8 cellular contexts compared by ENCODE assay signal in the genomic region with DNA sequence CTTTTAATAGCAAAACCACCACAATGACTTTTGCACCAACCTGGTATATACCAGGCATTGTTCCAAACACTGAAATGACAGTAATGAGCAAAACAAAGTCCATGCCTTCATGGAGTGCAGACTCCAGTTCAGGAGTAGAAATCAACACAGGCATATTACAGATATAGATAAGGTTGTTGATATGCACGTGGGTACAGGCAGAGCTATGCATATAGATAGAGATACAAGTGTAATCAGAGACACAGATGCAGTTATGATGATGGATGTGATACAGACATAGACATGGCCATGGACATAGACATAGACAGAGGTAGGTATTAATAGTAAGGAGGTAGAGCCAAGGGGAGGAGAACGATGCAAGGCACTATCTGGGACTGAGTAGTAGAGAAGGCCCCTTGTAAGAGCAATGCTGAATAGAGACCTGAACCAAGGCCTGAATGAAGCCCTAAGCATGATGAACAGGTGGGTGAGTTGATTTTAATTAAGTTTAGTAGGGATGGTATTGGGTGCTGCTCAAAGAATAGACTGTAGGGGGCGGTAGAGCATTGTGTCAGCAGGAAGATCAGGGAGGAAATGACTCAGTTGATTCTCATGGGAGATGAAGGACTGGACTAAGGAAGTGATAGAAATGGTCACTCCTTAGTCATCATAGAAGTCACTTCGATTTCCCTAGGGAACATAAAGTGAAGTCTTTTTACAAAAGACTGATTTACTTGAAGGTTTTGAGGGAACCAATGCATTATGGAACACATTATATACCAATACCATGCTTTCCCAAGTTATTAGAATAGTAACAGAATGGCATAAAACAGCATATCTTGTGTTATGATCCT. TPM values are rescaled to one million over a fixed set of nuclear protein-coding genes. Genes with fewer than 3 reads are reported as not detected.
DNase-seq lines count a peak whose midpoint lies in the region; ATAC-seq, FAIRE-seq and TF ChIP-seq lines count a peak whose summit lies in the region.

No MANE protein-coding gene starts in this region.

- H3K36me3 ChIP-seq in keratinocyte (ENCODE audit: control insufficient read depth in 2 of 2, extremely low read depth in 1 of 2, insufficient read depth in 2 of 2, low read length in 2 of 2) = no peaks in the 10 kb centered on the region

- H3K4me3 ChIP-seq in keratinocyte (ENCODE audit: control insufficient read depth in 2 of 3, extremely low read depth in 1 of 3, insufficient read depth in 2 of 3, low read depth in 1 of 3, low read length in 3 of 3) = no peak overlapping the region

- TF ChIP-seq CTCF in GM20000 (IDR thresholded peaks at IDR 0.05; ENCODE audit: extremely low read depth, missing control alignments) (peak; percentile 72), keratinocyte (optimal IDR thresholded peaks at IDR 0.05 in 1 of 3, IDR thresholded peaks at IDR 0.05 in 1 of 3, conservative IDR thresholded peaks at IDR 0.05 in 1 of 3; ENCODE audit: extremely low read depth in 1 of 3, insufficient read depth in 2 of 3, low read length in 3 of 3) (peak; percentile 37 to 61 (median 59))

- H3K4me1 ChIP-seq in keratinocyte (ENCODE audit: control insufficient read depth, extremely low read depth, insufficient read depth, low read length) = no peaks in the 10 kb centered on the region

- no peak overlapping the region for H3K9ac ChIP-seq in keratinocyte (ENCODE audit: control insufficient read depth, extremely low read depth, insufficient read depth, low read length)

- no peak overlapping the region for H2AFZ ChIP-seq in keratinocyte (ENCODE audit: control insufficient read depth, low read length)

- peak; percentile 85 for DNase-seq in EH (ENCODE audit: low read depth)
- peak; percentile 59 for DNase-seq in GM20000 (ENCODE audit: low spot score)
- DNase-seq in SK-MEL-5 (ENCODE audit: low read depth, low spot score) = peak; percentile 85
- DNase-seq in activated naive CD8-positive, alpha-beta T cell treated with anti-CD3 and anti-CD28 coated beads, Interleukin-2, amount 50 U/mL, for 16 hours (ENCODE audit: low read depth, low spot score) = peak; percentile 27
- DNase-seq in keratinocyte (ENCODE audit: low read depth, low spot score) = peak; percentile 44
- DNase-seq in stimulated activated CD8-positive, alpha-beta memory T cell treated with anti-CD3 and anti-CD28 coated beads, Interleukin-15, amount 100 ng/mL, for 1 hour (ENCODE audit: low read depth) = peak; percentile 36
- no peak for DNase-seq in NCI-H1105 treated with DMSO at 0.1 percent for 48 hours (lab: John Stamatoyannopoulos, UW)

- H3K27ac ChIP-seq in keratinocyte (ENCODE audit: control insufficient read depth, insufficient read depth, low read length) = no peak overlapping the region

- dilution Hi-C loops in keratinocyte (cut with MboI; ENCODE audit: extremely low pct_ligation_motif_present, low sequenced_read_pairs) = no loop called here

- no peaks in the 10 kb centered on the region for H3K79me2 ChIP-seq in keratinocyte (ENCODE audit: control insufficient read depth, insufficient read depth, low read length)

- no peaks in the 10 kb centered on the region for H3K27me3 ChIP-seq in keratinocyte (ENCODE audit: control insufficient read depth, extremely low read depth, insufficient read depth, low read length)

- H3K9me3 ChIP-seq in keratinocyte (ENCODE audit: control insufficient read depth, low read depth, low read length) = no peaks in the 10 kb centered on the region

- H3K4me2 ChIP-seq in keratinocyte (ENCODE audit: control insufficient read depth, extremely low read depth, insufficient read depth, low read depth, low read length) = no peak overlapping the region

- in situ Hi-C loops in SK-MEL-5 (cut with HindIII; ENCODE audit: low pct_unique_long_range_greater_than_20kb, low sequenced_read_pairs) = no loop called here

- ATAC-seq in HG03565 (IDR thresholded peaks at IDR 0.05; ENCODE audit: unreplicated experiment) = peak; percentile 84

- H3K9me1 ChIP-seq in keratinocyte (ENCODE audit: control insufficient read depth, extremely low read depth, insufficient read depth, low read length) = no peaks in the 10 kb centered on the region

- FAIRE-seq in keratinocyte (lab: Jason Lieb, UNC) = peak; percentile 55

- no peaks in the 10 kb centered on the region for H4K20me1 ChIP-seq in keratinocyte (ENCODE audit: control insufficient read depth, extremely low read depth, insufficient read depth, low read length)

RNA-seq across cellular contexts. Expression of a gene that starts 39.4 kb away (rescaled TPM):
- total RNA-seq in SK-MEL-5 (2014; rRNA removed; shearing (Covaris generic)) = 2.6 and 3.8 TPM in 2 replicates
- polyA plus RNA-seq in SK-MEL-5 (2015; cell fraction: cytosol; rRNA removed) = 1.3 and 2.9 TPM in 2 replicates
- 0.62 TPM in 1 of 2 replicates, not detected in the other for polyA plus RNA-seq in SK-MEL-5 (2015; cell fraction: nucleus; rRNA removed)
- 0.85 to 3.1 TPM (median 1.5 TPM) in 3 replicates for polyA plus RNA-seq in keratinocyte
- polyA plus RNA-seq in keratinocyte (2011; ENCODE audit: low read depth) = 0.11 TPM
- polyA plus RNA-seq in keratinocyte (2011; cell fraction: cytosol; rRNA removed) = 0.90 and 1.5 TPM in 2 replicates
- 1.1 and 1.4 TPM in 2 replicates for polyA plus RNA-seq in keratinocyte (2011; cell fraction: nucleus; rRNA removed)
- polyA plus RNA-seq in keratinocyte (2012; ENCODE audit: low replicate concordance) = 0.25 and 2.8 TPM in 2 replicates
- 2.0 to 3.4 TPM (median 2.3 TPM) in 3 replicates for polyA minus RNA-seq in keratinocyte
- 1.3 TPM for polyA minus RNA-seq in keratinocyte (2011; cell fraction: cytosol; rRNA and poly(A)+ RNA removed)
- 0.63 and 1.3 TPM in 2 replicates for polyA minus RNA-seq in keratinocyte (2011; cell fraction: nucleus; rRNA and poly(A)+ RNA removed)

RNA-seq across cellular contexts. Expression of a gene that starts 51.3 kb away (rescaled TPM):
- 0.48 TPM in 1 of 2 replicates, not detected in the other for total RNA-seq in SK-MEL-5 (2014; rRNA removed; shearing (Covaris generic))
- 0.04 TPM in 1 of 2 replicates, not detected in the other for polyA plus RNA-seq in SK-MEL-5 (2015; cell fraction: cytosol; rRNA removed)
- polyA plus RNA-seq in SK-MEL-5 (2015; cell fraction: nucleus; rRNA removed) = 0.16 TPM in 1 of 2 replicates, not detected in the other
- polyA plus RNA-seq in keratinocyte = 1.7 to 2.2 TPM (median 2.0 TPM) in 3 replicates
- 5.2 TPM for polyA plus RNA-seq in keratinocyte (2011; ENCODE audit: low read depth)
- 0.71 and 1.6 TPM in 2 replicates for polyA plus RNA-seq in keratinocyte (2011; cell fraction: cytosol; rRNA removed)
- polyA plus RNA-seq in keratinocyte (2011; cell fraction: nucleus; rRNA removed) = 2.5 and 3.5 TPM in 2 replicates
- 1.8 and 5.3 TPM in 2 replicates for polyA plus RNA-seq in keratinocyte (2012; ENCODE audit: low replicate concordance)
- 1.3 to 2.4 TPM (median 1.7 TPM) in 3 replicates for polyA minus RNA-seq in keratinocyte
- 1.2 TPM for polyA minus RNA-seq in keratinocyte (2011; cell fraction: cytosol; rRNA and poly(A)+ RNA removed)
- polyA minus RNA-seq in keratinocyte (2011; cell fraction: nucleus; rRNA and poly(A)+ RNA removed) = 5.1 and 6.7 TPM in 2 replicates
